Comparison of ENCODE assay signal across 39 cellular contexts in the genomic region with DNA sequence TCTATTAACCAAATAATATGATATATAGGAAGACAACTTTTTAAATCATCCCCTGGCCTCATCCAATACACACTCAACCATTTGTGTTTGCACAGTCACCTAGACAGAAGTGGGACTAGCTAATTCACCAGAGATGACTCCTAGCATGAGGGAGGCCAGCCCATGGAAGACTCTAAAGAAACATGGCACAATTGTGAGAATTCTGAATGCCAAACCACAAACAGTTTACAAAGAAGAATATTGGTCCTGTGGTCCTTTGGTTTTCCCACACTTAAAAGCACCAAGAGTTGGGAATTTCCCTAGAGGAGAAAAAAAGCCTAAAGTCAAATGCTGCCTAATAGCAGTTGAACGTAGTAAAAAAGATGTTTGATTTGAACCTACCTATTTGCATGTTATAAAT.
"Had no signal": no experiment of that assay in that cellular context is flagged by ENCODE, and none has a peak within 500 bp of the region (broad histone marks: within the 10 kb centered on the region; RNA-seq: fewer than 3 reads in every experiment).

No MANE protein-coding gene starts in this region.

- H3K36me3 ChIP-seq: cardiac muscle cell, MG63, Peyer's patch, WERI-Rb-1 had no signal

- H3K4me1 ChIP-seq: Peyer's patch had no signal

- H3K9me3 ChIP-seq: MG63, Peyer's patch had no signal

- H3K27me3 ChIP-seq: cardiac muscle cell, MG63, Peyer's patch had no signal

- H3K4me3 ChIP-seq: cardiac muscle cell, MG63, Peyer's patch had no signal

- ATAC-seq: activated CD8-positive, alpha-beta memory T cell treated with anti-CD3 and anti-CD28 coated beads, Interleukin-2, amount 10 ng/mL, durations not matched to agents 7 days and 5 days; PC-3; Right ventricle myocardium inferior had no signal

- DNase-seq: activated CD4-positive, alpha-beta memory T cell treated with anti-CD3 and anti-CD28 coated beads, Interleukin-2, amount 10 ng/mL, durations not matched to agents 7 days and 5 days; activated CD4-positive, alpha-beta T cell treated with anti-CD3 and anti-CD28 coated beads for 1 hour; activated CD4-positive, alpha-beta T cell treated with anti-CD3 and anti-CD28 coated beads for 48 hours; activated CD4-positive, CD25-positive, alpha-beta regulatory T cell; activated CD8-positive, alpha-beta memory T cell treated with anti-CD3 and anti-CD28 coated beads for 24 hours; activated CD8-positive, alpha-beta memory T cell treated with anti-CD3 and anti-CD28 coated beads, Interleukin-2, amount 10 ng/mL, durations not matched to agents 7 days and 5 days; activated CD8-positive, alpha-beta memory T cell treated with anti-CD3 and anti-CD28 coated beads, Interleukin-2, amount 50 U/mL, for 48 hours; activated effector memory CD4-positive, alpha-beta T cell treated with anti-CD3 and anti-CD28 coated beads, Interleukin-2, amount 50 U/mL, for 16 hours; activated naive CD4-positive, alpha-beta T cell; activated naive CD4-positive, alpha-beta T cell treated with anti-CD3 and anti-CD28 coated beads, Interleukin-2, amount 50 U/mL, for 16 hours; activated naive CD8-positive, alpha-beta T cell treated with anti-CD3 and anti-CD28 coated beads for 36 hours; activated T-cell treated with anti-CD3 and anti-CD28 coated beads, Interleukin-2, amount 50 U/mL, for 48 hours; amniotic stem cell; aorta; Karpas-422; KBM-7; MG63; NCI-H1048; NCI-H1105 treated with DMSO at 0.1 percent for 48 hours; NCI-H1436 treated with DMSO at 0.1 percent for 48 hours; NCI-H1694 treated with DMSO at 0.1 percent for 48 hours; NCI-H2029; NCI-H2107; NCI-H2171; NCI-H510A; NCI-H526; NCI-H748 treated with DMSO at 0.1 percent for 48 hours; NK-92 treated with Interleukin-12 subunit alpha and Interleukin-12 subunit beta, amount 100 ng/mL, for 24 hours; PC-3; Peyer's patch; SIG-M5; SW 1271; T-helper 1 cell; T-helper 2 cell; T-helper 9 cell; WERI-Rb-1 had no signal

- H3K27ac ChIP-seq: cardiac muscle cell, Peyer's patch, RWPE1, WERI-Rb-1 had no signal
